ENCODE assay signal across 28 cellular contexts in genomic region chr10:114502071-114502470, GRCh38.
DNase-seq lines count a peak whose midpoint lies in the region; ATAC-seq and TF ChIP-seq lines count a peak whose summit lies in the region.
"Had no signal": no experiment of that assay in that cellular context is flagged by ENCODE, and none has a peak within 500 bp of the region (broad histone marks: within the 10 kb centered on the region; RNA-seq: fewer than 3 reads in every experiment).

No MANE protein-coding gene starts in this region.

- peak overlapping the region; percentile 96 for H3K27ac Mint-ChIP-seq in activated naive CD4-positive, alpha-beta T cell treated with anti-CD3 and anti-CD28 coated beads for 36 hours
- H3K27ac Mint-ChIP-seq in T-helper 17 cell (peak overlapping the region; percentile 90), endothelial cell (ENCODE audit: unreplicated experiment) (peak overlapping the region; percentile 24), type B pancreatic cell (peak overlapping the region; percentile 38)
- H3K27ac Mint-ChIP-seq: H9; mesothelial cell of epicardium; natural killer cell treated with Interleukin-12 subunit alpha and Interleukin-12 subunit beta and Interleukin-15 and Interleukin-18, amount 100 ng/mL, for 72 hours had no signal

- CTCF ChIA-PET in activated naive CD4-positive, alpha-beta T cell treated with anti-CD3 and anti-CD28 coated beads for 36 hours (lab: Charles Lee), result interaction anchor here (0.6 to 2.3 kb wide), 5 partner anchors 10 to 288 kb away, joined by 3 to 8 read pairs (median 4); no protein-coding TSS in a partner anchor

- H3K4me3 Mint-ChIP-seq in activated naive CD4-positive, alpha-beta T cell treated with anti-CD3 and anti-CD28 coated beads for 36 hours, result no peak overlapping the region
- no peak overlapping the region for H3K4me3 Mint-ChIP-seq in T-helper 17 cell
- H3K4me3 Mint-ChIP-seq in endothelial cell (ENCODE audit: unreplicated experiment), result no peak overlapping the region
- no peak overlapping the region for H3K4me3 Mint-ChIP-seq in type B pancreatic cell
- H3K4me3 Mint-ChIP-seq: brain; H9; mesothelial cell of epicardium; natural killer cell treated with Interleukin-12 subunit alpha and Interleukin-12 subunit beta and Interleukin-15 and Interleukin-18, amount 100 ng/mL, for 72 hours; stimulated activated effector memory CD8-positive, alpha-beta T cell treated with anti-CD3 and anti-CD28 coated beads, Interleukin-12 subunit alpha, Interleukin-12 subunit beta, amount 100 ng/mL, for 72 hours had no signal

- H3K27me3 Mint-ChIP-seq in activated naive CD4-positive, alpha-beta T cell treated with anti-CD3 and anti-CD28 coated beads for 36 hours (ENCODE audit: low read depth), result no peaks in the 10 kb centered on the region
- H3K27me3 Mint-ChIP-seq in T-helper 17 cell (no peaks in the 10 kb centered on the region), endothelial cell (ENCODE audit: unreplicated experiment) (peaks cover 3% of the 10 kb centered on the region), type B pancreatic cell (no peaks in the 10 kb centered on the region)
- H3K27me3 Mint-ChIP-seq: natural killer cell treated with Interleukin-12 subunit alpha and Interleukin-12 subunit beta and Interleukin-15 and Interleukin-18, amount 100 ng/mL, for 72 hours had no signal

- no peaks in the 10 kb centered on the region for H3K9me3 Mint-ChIP-seq in activated naive CD4-positive, alpha-beta T cell treated with anti-CD3 and anti-CD28 coated beads for 36 hours
- no peaks in the 10 kb centered on the region for H3K9me3 Mint-ChIP-seq in endothelial cell (ENCODE audit: unreplicated experiment)
- no peaks in the 10 kb centered on the region for H3K9me3 Mint-ChIP-seq in type B pancreatic cell
- H3K9me3 Mint-ChIP-seq: brain; H9; mesothelial cell of epicardium; natural killer cell treated with Interleukin-12 subunit alpha and Interleukin-12 subunit beta and Interleukin-15 and Interleukin-18, amount 100 ng/mL, for 72 hours; stimulated activated effector memory CD8-positive, alpha-beta T cell treated with anti-CD3 and anti-CD28 coated beads, Interleukin-12 subunit alpha, Interleukin-12 subunit beta, amount 100 ng/mL, for 72 hours had no signal

- no peak for DNase-seq in activated naive CD4-positive, alpha-beta T cell treated with anti-CD3 and anti-CD28 coated beads for 36 hours
- no peak for DNase-seq in activated naive CD4-positive, alpha-beta T cell treated with anti-CD3 and anti-CD28 coated beads, Interleukin-2, amount 50 U/mL, for 16 hours
- DNase-seq in T-helper 17 cell (no peak), endothelial cell (ENCODE audit: low spot score) (no peak), type B pancreatic cell (ENCODE audit: extremely low spot score, unreplicated experiment) (no peak), COLO829 (ENCODE audit: low spot score) (no peak), MG63 (no peak)
- DNase-seq: activated T-cell treated with anti-CD3 and anti-CD28 coated beads, Interleukin-2, amount 50 U/mL, for 48 hours; adrenal gland; effector CD4-positive, alpha-beta T cell; foreskin melanocyte; H9; left lung; NCI-H1092; NCI-H2029; NCI-H345; NCI-H748 treated with DMSO at 0.1 percent for 48 hours; ovary; T-helper 2 cell had no signal

- peaks cover 88% of the 10 kb centered on the region for H3K4me1 Mint-ChIP-seq in activated naive CD4-positive, alpha-beta T cell treated with anti-CD3 and anti-CD28 coated beads for 36 hours (ENCODE audit: low read depth)
- H3K4me1 Mint-ChIP-seq in T-helper 17 cell, result peaks cover 54% of the 10 kb centered on the region
- H3K4me1 Mint-ChIP-seq in endothelial cell (ENCODE audit: unreplicated experiment), result peaks cover 45% of the 10 kb centered on the region
- H3K4me1 Mint-ChIP-seq in type B pancreatic cell (ENCODE audit: unreplicated experiment), result peaks cover 42% of the 10 kb centered on the region

- ATAC-seq in T-helper 17 cell, result no peak
- ATAC-seq: esophagus mucosa; left lung; natural killer cell treated with Interleukin-12 subunit alpha and Interleukin-12 subunit beta and Interleukin-15 and Interleukin-18, amount 100 ng/mL, for 72 hours; stimulated activated effector memory CD8-positive, alpha-beta T cell treated with anti-CD3 and anti-CD28 coated beads, Interleukin-12 subunit alpha, Interleukin-12 subunit beta, amount 100 ng/mL, for 72 hours had no signal

- intact Hi-C loops in activated naive CD4-positive, alpha-beta T cell treated with anti-CD3 and anti-CD28 coated beads for 36 hours (cut with micrococcal nuclease), result loop anchor here (5.0 kb wide), 1 partner anchor 820 kb away; no protein-coding TSS in a partner anchor

- no peak overlapping the region for H3K4me3 ChIP-seq in MG63
- H3K4me3 ChIP-seq: adrenal gland; BLaER1 treated with 17β-estradiol and CSF1 and Interleukin-3, amounts not matched to agents 10 nM and 100 nM; left lung; ovary; SJSA1; smooth muscle cell; suprapubic skin had no signal

- H3K27me3 ChIP-seq in MG63, result no peaks in the 10 kb centered on the region
- H3K27me3 ChIP-seq: adrenal gland; BLaER1 treated with 17β-estradiol and CSF1 and Interleukin-3, amounts not matched to agents 10 nM and 100 nM; left lung; ovary; SJSA1; suprapubic skin had no signal

- H3K36me3 ChIP-seq in MG63, result peaks cover 21% of the 10 kb centered on the region
- H3K36me3 ChIP-seq: adrenal gland; BLaER1 treated with 17β-estradiol and CSF1 and Interleukin-3, amounts not matched to agents 10 nM and 100 nM; left lung; ovary; SJSA1; suprapubic skin had no signal

- H3K36me3 Mint-ChIP-seq in activated naive CD4-positive, alpha-beta T cell treated with anti-CD3 and anti-CD28 coated beads for 36 hours (ENCODE audit: low read depth), result peaks cover 16% of the 10 kb centered on the region
- peaks cover under 1% of the 10 kb centered on the region for H3K36me3 Mint-ChIP-seq in T-helper 17 cell (ENCODE audit: low read depth)
- no peaks in the 10 kb centered on the region for H3K36me3 Mint-ChIP-seq in endothelial cell (ENCODE audit: low read depth, unreplicated experiment)
- H3K36me3 Mint-ChIP-seq in type B pancreatic cell, result peaks cover 9% of the 10 kb centered on the region
- H3K36me3 Mint-ChIP-seq: natural killer cell treated with Interleukin-12 subunit alpha and Interleukin-12 subunit beta and Interleukin-15 and Interleukin-18, amount 100 ng/mL, for 72 hours; stimulated activated effector memory CD8-positive, alpha-beta T cell treated with anti-CD3 and anti-CD28 coated beads, Interleukin-12 subunit alpha, Interleukin-12 subunit beta, amount 100 ng/mL, for 72 hours had no signal

- TF ChIP-seq CTCF in endothelial cell (IDR thresholded peaks at IDR 0.05; ENCODE audit: unreplicated experiment) (no peak), type B pancreatic cell (conservative IDR thresholded peaks at IDR 0.05) (no peak)

- H3K9me3 ChIP-seq in T-helper 17 cell (ENCODE audit: control insufficient read depth, low read length, poor library complexity, severe bottlenecking), result no peaks in the 10 kb centered on the region
- no peaks in the 10 kb centered on the region for H3K9me3 ChIP-seq in MG63
- H3K9me3 ChIP-seq: adrenal gland, left lung, ovary, SJSA1, suprapubic skin had no signal

Comparison
In these comparisons a context has a peak if more than half of its experiments do, and no peak if none do; other contexts are left out.
1. H3K27ac Mint-ChIP-seq: peak in every context shown above with its lines; median percentile 96 in activated naive CD4-positive, alpha-beta T cell treated with anti-CD3 and anti-CD28 coated beads for 36 hours; 90 in T-helper 17 cell; 38 in type B pancreatic cell; 24 in endothelial cell.